1 cellular context compared by ENCODE assay signal in the genomic region with DNA sequence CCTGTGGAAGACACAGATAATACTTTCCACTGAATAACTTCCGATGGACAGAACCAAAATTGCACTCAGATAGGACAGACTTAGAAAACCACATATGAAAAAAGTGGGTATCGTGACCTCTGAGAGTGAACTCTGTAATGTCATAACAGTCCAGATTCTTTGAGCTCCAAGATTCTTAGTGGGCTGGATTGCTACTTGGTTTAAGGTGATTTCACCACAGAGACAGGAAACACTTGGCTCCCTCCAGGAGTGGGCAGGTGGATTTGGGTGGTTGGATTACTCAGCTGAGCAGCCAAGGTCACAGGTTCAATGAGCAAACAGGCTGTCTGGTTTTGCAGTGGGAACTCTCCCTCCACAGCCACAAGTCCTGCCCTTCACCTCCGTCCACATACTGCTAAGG.
TF ChIP-seq lines count a peak whose summit lies in the region.

No MANE protein-coding gene starts in this region.

TF ChIP-seq in HepG2, 621 proteins besides CTCF, POLR2A, EP300 and RAD21 (continued from another document):
- TF ChIP-seq, protein P1, sequence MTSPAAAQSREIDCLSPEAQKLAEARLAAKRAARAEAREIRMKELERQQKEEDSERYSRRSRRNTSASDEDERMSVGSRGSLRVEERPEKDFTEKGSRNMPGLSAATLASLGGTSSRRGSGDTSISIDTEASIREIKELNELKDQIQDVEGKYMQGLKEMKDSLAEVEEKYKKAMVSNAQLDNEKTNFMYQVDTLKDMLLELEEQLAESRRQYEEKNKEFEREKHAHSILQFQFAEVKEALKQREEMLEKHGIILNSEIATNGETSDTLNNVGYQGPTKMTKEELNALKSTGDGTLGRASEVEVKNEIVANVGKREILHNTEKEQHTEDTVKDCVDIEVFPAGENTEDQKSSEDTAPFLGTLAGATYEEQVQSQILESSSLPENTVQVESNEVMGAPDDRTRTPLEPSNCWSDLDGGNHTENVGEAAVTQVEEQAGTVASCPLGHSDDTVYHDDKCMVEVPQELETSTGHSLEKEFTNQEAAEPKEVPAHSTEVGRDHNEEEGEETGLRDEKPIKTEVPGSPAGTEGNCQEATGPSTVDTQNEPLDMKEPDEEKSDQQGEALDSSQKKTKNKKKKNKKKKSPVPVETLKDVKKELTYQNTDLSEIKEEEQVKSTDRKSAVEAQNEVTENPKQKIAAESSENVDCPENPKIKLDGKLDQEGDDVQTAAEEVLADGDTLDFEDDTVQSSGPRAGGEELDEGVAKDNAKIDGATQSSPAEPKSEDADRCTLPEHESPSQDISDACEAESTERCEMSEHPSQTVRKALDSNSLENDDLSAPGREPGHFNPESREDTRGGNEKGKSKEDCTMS (CRISPR knock-in tag; conservative IDR thresholded peaks at IDR 0.05) = no peak
- TF ChIP-seq RBM22 (optimal IDR thresholded peaks at IDR 0.05; ENCODE audit: low read length) = no peak
- TF ChIP-seq HDAC2 (CRISPR knock-in tag; IDR thresholded peaks at IDR 0.05) = no peak
- no peak for TF ChIP-seq JUNB (CRISPR knock-in tag; IDR thresholded peaks at IDR 0.05; ENCODE audit: borderline replicate concordance)
- peak; percentile 48 for TF ChIP-seq HNF4A (CRISPR knock-in tag; IDR thresholded peaks at IDR 0.05)
- no peak for TF ChIP-seq ISL2 (CRISPR knock-in tag; IDR thresholded peaks at IDR 0.05)
- TF ChIP-seq, protein P2, sequence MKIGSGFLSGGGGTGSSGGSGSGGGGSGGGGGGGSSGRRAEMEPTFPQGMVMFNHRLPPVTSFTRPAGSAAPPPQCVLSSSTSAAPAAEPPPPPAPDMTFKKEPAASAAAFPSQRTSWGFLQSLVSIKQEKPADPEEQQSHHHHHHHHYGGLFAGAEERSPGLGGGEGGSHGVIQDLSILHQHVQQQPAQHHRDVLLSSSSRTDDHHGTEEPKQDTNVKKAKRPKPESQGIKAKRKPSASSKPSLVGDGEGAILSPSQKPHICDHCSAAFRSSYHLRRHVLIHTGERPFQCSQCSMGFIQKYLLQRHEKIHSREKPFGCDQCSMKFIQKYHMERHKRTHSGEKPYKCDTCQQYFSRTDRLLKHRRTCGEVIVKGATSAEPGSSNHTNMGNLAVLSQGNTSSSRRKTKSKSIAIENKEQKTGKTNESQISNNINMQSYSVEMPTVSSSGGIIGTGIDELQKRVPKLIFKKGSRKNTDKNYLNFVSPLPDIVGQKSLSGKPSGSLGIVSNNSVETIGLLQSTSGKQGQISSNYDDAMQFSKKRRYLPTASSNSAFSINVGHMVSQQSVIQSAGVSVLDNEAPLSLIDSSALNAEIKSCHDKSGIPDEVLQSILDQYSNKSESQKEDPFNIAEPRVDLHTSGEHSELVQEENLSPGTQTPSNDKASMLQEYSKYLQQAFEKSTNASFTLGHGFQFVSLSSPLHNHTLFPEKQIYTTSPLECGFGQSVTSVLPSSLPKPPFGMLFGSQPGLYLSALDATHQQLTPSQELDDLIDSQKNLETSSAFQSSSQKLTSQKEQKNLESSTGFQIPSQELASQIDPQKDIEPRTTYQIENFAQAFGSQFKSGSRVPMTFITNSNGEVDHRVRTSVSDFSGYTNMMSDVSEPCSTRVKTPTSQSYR (CRISPR knock-in tag; IDR thresholded peaks at IDR 0.05; ENCODE audit: borderline replicate concordance) = no peak
- peak; percentile 53 for TF ChIP-seq FOSL2 (CRISPR knock-in tag; IDR thresholded peaks at IDR 0.05)
- TF ChIP-seq SP5 (CRISPR knock-in tag; IDR thresholded peaks at IDR 0.05; ENCODE audit: borderline replicate concordance, low read depth) = no peak
- no peak for TF ChIP-seq TOPORS (CRISPR knock-in tag; IDR thresholded peaks at IDR 0.05)
- TF ChIP-seq, protein P3, sequence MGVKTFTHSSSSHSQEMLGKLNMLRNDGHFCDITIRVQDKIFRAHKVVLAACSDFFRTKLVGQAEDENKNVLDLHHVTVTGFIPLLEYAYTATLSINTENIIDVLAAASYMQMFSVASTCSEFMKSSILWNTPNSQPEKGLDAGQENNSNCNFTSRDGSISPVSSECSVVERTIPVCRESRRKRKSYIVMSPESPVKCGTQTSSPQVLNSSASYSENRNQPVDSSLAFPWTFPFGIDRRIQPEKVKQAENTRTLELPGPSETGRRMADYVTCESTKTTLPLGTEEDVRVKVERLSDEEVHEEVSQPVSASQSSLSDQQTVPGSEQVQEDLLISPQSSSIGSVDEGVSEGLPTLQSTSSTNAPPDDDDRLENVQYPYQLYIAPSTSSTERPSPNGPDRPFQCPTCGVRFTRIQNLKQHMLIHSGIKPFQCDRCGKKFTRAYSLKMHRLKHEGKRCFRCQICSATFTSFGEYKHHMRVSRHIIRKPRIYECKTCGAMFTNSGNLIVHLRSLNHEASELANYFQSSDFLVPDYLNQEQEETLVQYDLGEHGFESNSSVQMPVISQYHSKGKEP (CRISPR knock-in tag; IDR thresholded peaks at IDR 0.05) = no peak
- TF ChIP-seq, protein P4, sequence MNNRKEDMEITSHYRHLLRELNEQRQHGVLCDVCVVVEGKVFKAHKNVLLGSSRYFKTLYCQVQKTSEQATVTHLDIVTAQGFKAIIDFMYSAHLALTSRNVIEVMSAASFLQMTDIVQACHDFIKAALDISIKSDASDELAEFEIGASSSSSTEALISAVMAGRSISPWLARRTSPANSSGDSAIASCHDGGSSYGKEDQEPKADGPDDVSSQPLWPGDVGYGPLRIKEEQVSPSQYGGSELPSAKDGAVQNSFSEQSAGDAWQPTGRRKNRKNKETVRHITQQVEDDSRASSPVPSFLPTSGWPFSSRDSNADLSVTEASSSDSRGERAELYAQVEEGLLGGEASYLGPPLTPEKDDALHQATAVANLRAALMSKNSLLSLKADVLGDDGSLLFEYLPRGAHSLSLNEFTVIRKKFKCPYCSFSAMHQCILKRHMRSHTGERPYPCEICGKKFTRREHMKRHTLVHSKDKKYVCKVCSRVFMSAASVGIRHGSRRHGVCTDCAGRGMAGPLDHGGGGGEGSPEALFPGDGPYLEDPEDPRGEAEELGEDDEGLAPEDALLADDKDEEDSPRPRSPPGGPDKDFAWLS (CRISPR knock-in tag; IDR thresholded peaks at IDR 0.05; ENCODE audit: borderline replicate concordance) = no peak
- TF ChIP-seq ZSCAN9 (CRISPR knock-in tag; IDR thresholded peaks at IDR 0.05; ENCODE audit: borderline replicate concordance) = no peak
- TF ChIP-seq, protein P5, sequence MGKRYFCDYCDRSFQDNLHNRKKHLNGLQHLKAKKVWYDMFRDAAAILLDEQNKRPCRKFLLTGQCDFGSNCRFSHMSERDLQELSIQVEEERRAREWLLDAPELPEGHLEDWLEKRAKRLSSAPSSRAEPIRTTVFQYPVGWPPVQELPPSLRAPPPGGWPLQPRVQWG (CRISPR knock-in tag; IDR thresholded peaks at IDR 0.05; ENCODE audit: borderline replicate concordance, low read depth) = no peak
- no peak for TF ChIP-seq YY1 (IDR thresholded peaks at IDR 0.05; ENCODE audit: insufficient read depth, insufficient replicate concordance, low read depth, low read length)
- no peak for TF ChIP-seq TAF15 (IDR thresholded peaks at IDR 0.05; ENCODE audit: low read depth, low read length, poor library complexity, severe bottlenecking)
- no peak for TF ChIP-seq NFYC (CRISPR knock-in tag; IDR thresholded peaks at IDR 0.05)
- TF ChIP-seq ZSCAN21 (CRISPR knock-in tag; IDR thresholded peaks at IDR 0.05; ENCODE audit: borderline replicate concordance) = no peak
- TF ChIP-seq DPF2 (CRISPR knock-in tag; IDR thresholded peaks at IDR 0.05; ENCODE audit: borderline replicate concordance, low read depth) = no peak
- TF ChIP-seq SNRNP70 (IDR thresholded peaks at IDR 0.05; ENCODE audit: low read depth, low read length) = no peak
- no peak for TF ChIP-seq PHF5A (CRISPR knock-in tag; IDR thresholded peaks at IDR 0.05; ENCODE audit: low read depth, unreplicated experiment)
- no peak for TF ChIP-seq PLRG1 (conservative IDR thresholded peaks at IDR 0.05)
- TF ChIP-seq, protein P6, sequence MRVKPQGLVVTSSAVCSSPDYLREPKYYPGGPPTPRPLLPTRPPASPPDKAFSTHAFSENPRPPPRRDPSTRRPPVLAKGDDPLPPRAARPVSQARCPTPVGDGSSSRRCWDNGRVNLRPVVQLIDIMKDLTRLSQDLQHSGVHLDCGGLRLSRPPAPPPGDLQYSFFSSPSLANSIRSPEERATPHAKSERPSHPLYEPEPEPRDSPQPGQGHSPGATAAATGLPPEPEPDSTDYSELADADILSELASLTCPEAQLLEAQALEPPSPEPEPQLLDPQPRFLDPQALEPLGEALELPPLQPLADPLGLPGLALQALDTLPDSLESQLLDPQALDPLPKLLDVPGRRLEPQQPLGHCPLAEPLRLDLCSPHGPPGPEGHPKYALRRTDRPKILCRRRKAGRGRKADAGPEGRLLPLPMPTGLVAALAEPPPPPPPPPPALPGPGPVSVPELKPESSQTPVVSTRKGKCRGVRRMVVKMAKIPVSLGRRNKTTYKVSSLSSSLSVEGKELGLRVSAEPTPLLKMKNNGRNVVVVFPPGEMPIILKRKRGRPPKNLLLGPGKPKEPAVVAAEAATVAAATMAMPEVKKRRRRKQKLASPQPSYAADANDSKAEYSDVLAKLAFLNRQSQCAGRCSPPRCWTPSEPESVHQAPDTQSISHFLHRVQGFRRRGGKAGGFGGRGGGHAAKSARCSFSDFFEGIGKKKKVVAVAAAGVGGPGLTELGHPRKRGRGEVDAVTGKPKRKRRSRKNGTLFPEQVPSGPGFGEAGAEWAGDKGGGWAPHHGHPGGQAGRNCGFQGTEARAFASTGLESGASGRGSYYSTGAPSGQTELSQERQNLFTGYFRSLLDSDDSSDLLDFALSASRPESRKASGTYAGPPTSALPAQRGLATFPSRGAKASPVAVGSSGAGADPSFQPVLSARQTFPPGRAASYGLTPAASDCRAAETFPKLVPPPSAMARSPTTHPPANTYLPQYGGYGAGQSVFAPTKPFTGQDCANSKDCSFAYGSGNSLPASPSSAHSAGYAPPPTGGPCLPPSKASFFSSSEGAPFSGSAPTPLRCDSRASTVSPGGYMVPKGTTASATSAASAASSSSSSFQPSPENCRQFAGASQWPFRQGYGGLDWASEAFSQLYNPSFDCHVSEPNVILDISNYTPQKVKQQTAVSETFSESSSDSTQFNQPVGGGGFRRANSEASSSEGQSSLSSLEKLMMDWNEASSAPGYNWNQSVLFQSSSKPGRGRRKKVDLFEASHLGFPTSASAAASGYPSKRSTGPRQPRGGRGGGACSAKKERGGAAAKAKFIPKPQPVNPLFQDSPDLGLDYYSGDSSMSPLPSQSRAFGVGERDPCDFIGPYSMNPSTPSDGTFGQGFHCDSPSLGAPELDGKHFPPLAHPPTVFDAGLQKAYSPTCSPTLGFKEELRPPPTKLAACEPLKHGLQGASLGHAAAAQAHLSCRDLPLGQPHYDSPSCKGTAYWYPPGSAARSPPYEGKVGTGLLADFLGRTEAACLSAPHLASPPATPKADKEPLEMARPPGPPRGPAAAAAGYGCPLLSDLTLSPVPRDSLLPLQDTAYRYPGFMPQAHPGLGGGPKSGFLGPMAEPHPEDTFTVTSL (CRISPR knock-in tag; IDR thresholded peaks at IDR 0.05; ENCODE audit: borderline replicate concordance) = no peak
- TF ChIP-seq, protein P7, sequence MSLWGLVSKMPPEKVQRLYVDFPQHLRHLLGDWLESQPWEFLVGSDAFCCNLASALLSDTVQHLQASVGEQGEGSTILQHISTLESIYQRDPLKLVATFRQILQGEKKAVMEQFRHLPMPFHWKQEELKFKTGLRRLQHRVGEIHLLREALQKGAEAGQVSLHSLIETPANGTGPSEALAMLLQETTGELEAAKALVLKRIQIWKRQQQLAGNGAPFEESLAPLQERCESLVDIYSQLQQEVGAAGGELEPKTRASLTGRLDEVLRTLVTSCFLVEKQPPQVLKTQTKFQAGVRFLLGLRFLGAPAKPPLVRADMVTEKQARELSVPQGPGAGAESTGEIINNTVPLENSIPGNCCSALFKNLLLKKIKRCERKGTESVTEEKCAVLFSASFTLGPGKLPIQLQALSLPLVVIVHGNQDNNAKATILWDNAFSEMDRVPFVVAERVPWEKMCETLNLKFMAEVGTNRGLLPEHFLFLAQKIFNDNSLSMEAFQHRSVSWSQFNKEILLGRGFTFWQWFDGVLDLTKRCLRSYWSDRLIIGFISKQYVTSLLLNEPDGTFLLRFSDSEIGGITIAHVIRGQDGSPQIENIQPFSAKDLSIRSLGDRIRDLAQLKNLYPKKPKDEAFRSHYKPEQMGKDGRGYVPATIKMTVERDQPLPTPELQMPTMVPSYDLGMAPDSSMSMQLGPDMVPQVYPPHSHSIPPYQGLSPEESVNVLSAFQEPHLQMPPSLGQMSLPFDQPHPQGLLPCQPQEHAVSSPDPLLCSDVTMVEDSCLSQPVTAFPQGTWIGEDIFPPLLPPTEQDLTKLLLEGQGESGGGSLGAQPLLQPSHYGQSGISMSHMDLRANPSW (CRISPR knock-in tag; IDR thresholded peaks at IDR 0.05; ENCODE audit: borderline replicate concordance) = no peak
- peak; percentile 50; the same call in 1 of the 2 replicates for TF ChIP-seq SAP130 (CRISPR knock-in tag; IDR thresholded peaks at IDR 0.05; ENCODE audit: low read depth)
- TF ChIP-seq ZNF224 (CRISPR knock-in tag; IDR thresholded peaks at IDR 0.05) = no peak
- TF ChIP-seq SAFB2 (CRISPR knock-in tag; IDR thresholded peaks at IDR 0.05; ENCODE audit: borderline replicate concordance, low read depth) = no peak
- TF ChIP-seq PPARG (CRISPR knock-in tag; conservative IDR thresholded peaks at IDR 0.05) = no peak
- TF ChIP-seq, protein P8, sequence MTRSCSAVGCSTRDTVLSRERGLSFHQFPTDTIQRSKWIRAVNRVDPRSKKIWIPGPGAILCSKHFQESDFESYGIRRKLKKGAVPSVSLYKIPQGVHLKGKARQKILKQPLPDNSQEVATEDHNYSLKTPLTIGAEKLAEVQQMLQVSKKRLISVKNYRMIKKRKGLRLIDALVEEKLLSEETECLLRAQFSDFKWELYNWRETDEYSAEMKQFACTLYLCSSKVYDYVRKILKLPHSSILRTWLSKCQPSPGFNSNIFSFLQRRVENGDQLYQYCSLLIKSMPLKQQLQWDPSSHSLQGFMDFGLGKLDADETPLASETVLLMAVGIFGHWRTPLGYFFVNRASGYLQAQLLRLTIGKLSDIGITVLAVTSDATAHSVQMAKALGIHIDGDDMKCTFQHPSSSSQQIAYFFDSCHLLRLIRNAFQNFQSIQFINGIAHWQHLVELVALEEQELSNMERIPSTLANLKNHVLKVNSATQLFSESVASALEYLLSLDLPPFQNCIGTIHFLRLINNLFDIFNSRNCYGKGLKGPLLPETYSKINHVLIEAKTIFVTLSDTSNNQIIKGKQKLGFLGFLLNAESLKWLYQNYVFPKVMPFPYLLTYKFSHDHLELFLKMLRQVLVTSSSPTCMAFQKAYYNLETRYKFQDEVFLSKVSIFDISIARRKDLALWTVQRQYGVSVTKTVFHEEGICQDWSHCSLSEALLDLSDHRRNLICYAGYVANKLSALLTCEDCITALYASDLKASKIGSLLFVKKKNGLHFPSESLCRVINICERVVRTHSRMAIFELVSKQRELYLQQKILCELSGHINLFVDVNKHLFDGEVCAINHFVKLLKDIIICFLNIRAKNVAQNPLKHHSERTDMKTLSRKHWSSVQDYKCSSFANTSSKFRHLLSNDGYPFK (CRISPR knock-in tag; IDR thresholded peaks at IDR 0.05; ENCODE audit: borderline replicate concordance) = no peak
- no peak for TF ChIP-seq MED8 (CRISPR knock-in tag; IDR thresholded peaks at IDR 0.05; ENCODE audit: insufficient replicate concordance)
- TF ChIP-seq ZNF484 (CRISPR knock-in tag; IDR thresholded peaks at IDR 0.05; ENCODE audit: borderline replicate concordance, low read depth) = no peak
- no peak for TF ChIP-seq ZNF737 (CRISPR knock-in tag; IDR thresholded peaks at IDR 0.05; ENCODE audit: borderline replicate concordance)
- TF ChIP-seq NRL (CRISPR knock-in tag; IDR thresholded peaks at IDR 0.05; ENCODE audit: borderline replicate concordance) = no peak
- TF ChIP-seq, protein P9, sequence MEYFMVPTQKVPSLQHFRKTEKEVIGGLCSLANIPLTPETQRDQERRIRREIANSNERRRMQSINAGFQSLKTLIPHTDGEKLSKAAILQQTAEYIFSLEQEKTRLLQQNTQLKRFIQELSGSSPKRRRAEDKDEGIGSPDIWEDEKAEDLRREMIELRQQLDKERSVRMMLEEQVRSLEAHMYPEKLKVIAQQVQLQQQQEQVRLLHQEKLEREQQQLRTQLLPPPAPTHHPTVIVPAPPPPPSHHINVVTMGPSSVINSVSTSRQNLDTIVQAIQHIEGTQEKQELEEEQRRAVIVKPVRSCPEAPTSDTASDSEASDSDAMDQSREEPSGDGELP (IDR thresholded peaks at IDR 0.05; ENCODE audit: borderline replicate concordance, low read depth) = peak; percentile 94
- TF ChIP-seq SRY (CRISPR knock-in tag; IDR thresholded peaks at IDR 0.05) = no peak
TF ChIP-seq in HepG2: peak in this region for 19.
